ENCODE assay signal across 15 cellular contexts in the genomic region with DNA sequence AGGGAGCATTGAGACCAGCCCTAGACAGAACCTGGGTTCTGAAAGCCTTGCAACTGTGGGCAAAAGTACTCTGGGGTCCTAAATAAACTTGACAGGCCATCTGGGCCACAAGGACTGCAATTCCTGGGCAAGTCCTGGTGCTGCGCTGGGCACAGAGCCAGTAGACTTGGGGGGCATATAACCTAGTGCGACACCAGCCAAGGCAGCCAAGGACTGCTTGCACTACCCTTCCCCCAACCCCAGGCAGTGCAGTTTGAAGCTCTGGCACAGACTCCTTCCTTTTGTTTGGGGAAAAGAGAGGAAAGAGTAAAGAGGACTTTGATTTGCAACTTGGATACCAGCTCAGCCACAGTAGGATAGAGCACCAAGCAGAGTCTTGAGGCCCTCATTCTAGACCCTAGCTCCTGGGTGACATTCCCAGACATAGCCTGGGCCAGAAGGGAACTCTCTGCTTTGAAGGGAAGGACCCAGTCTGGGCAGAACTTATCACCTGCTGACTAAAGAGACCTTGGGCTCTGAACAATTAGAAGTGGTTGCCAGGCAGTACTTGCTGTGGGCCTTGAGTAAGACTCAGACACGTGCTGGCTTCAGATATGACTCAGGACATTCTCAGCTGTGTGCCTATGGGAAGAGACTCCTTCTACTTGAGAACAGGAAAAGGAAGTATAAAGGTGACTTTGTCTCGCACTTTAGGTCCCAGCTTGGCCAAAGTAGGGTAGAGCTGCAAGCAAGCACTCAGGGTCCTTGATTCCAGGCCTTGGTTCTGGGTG.
DNase-seq lines count a peak whose midpoint lies in the region; ATAC-seq, FAIRE-seq and TF ChIP-seq lines count a peak whose summit lies in the region.
"Had no signal": no experiment of that assay in that cellular context is flagged by ENCODE, and none has a peak within 500 bp of the region (broad histone marks: within the 10 kb centered on the region; RNA-seq: fewer than 3 reads in every experiment).

No MANE protein-coding gene starts in this region.

- dilution Hi-C loops in mammary epithelial cell (cut with HindIII; ENCODE audit: low sequenced_read_pairs) = no loop called here

- intact Hi-C loops in mammary epithelial cell (cut with micrococcal nuclease) = no loop called here

- no peaks in the 10 kb centered on the region for H3K4me1 ChIP-seq in mammary epithelial cell (ENCODE audit: insufficient read depth, low read length)
- H3K4me1 ChIP-seq: SJSA1 had no signal

- no peaks in the 10 kb centered on the region for H3K79me2 ChIP-seq in mammary epithelial cell (ENCODE audit: insufficient read depth, low read length)

- DNase-seq in GM12892 (ENCODE audit: insufficient read length) (no peak), mammary epithelial cell (peak; percentile 36), DMS 273 treated with DMSO at 0.1 percent for 48 hours (lab: John Stamatoyannopoulos, UW) (no peak)
- no peak for DNase-seq in activated CD8-positive, alpha-beta memory T cell treated with anti-CD3 and anti-CD28 coated beads, Interleukin-2, amount 50 U/mL, for 4 hours
- DNase-seq: immature natural killer cell; NCI-H1092 treated with DMSO at 0.1 percent for 48 hours; NCI-H526; stimulated activated naive CD4-positive, alpha-beta T cell had no signal

- no peak overlapping the region for H3K9ac ChIP-seq in mammary epithelial cell (ENCODE audit: insufficient read depth, low read length)

- no peaks in the 10 kb centered on the region for H4K20me1 ChIP-seq in mammary epithelial cell (ENCODE audit: insufficient read depth, low read length)

- H3K4me3 ChIP-seq in mammary epithelial cell (replicated peaks in 1 of 3; ENCODE audit: insufficient read depth in 1 of 3, low read depth in 2 of 3, low read length in 3 of 3) = no peak overlapping the region
- H3K4me3 ChIP-seq: SJSA1 had no signal

- H3K36me3 ChIP-seq in mammary epithelial cell (ENCODE audit: insufficient read depth, low read length) = no peaks in the 10 kb centered on the region
- H3K36me3 ChIP-seq: SJSA1 had no signal

- ATAC-seq in GM21390 (IDR thresholded peaks at IDR 0.05; ENCODE audit: unreplicated experiment) = peak; percentile 63
- peak; percentile 58 for ATAC-seq in HG03103 (IDR thresholded peaks at IDR 0.05; ENCODE audit: low read depth, unreplicated experiment)
- no peak for ATAC-seq in GM19324 (IDR thresholded peaks at IDR 0.05; ENCODE audit: low FRiP score, unreplicated experiment)
- ATAC-seq in HG03457 (IDR thresholded peaks at IDR 0.05; ENCODE audit: unreplicated experiment) = no peak
- ATAC-seq: HCT116 had no signal

- CTCF ChIA-PET in mammary epithelial cell (lab: Charles Lee; ENCODE audit: low non-redundant PET) = no interaction called here

- H3K4me2 ChIP-seq in mammary epithelial cell (ENCODE audit: insufficient read depth, low read depth, low read length) = no peak overlapping the region

- in situ Hi-C loops in mammary epithelial cell (cut with MboI; ENCODE audit: low sequenced_read_pairs in 2 of 2) = no loop called here

- no peak overlapping the region for H2AFZ ChIP-seq in mammary epithelial cell (ENCODE audit: low read depth, low read length)

- H3K27me3 ChIP-seq in mammary epithelial cell (ENCODE audit: insufficient read depth, low read length) = no peaks in the 10 kb centered on the region
- H3K27me3 ChIP-seq: SJSA1 had no signal

- H3K27ac ChIP-seq in mammary epithelial cell (ENCODE audit: insufficient read depth, low read depth, low read length) = no peak overlapping the region
- H3K27ac ChIP-seq: SJSA1, VCaP had no signal

- no peaks in the 10 kb centered on the region for H3K9me3 ChIP-seq in mammary epithelial cell (replicated peaks; ENCODE audit: insufficient read depth, low read length)
- H3K9me3 ChIP-seq: SJSA1 had no signal

- WGBS in mammary epithelial cell (ENCODE audit: low coverage, missing lambda C conversion rate) = 54% methylated on average over 4 of the region's 4 CpGs

- no TSS peak for BruUV-seq in mammary epithelial cell (replicated peaks; lab: Mats Ljungman, UMichigan)

- no peak for TF ChIP-seq CTCF in mammary epithelial cell (conservative IDR thresholded peaks at IDR 0.05 in 1 of 2, IDR thresholded peaks at IDR 0.05 in 1 of 2; ENCODE audit: extremely low read depth in 1 of 2, insufficient read depth in 1 of 2, low read depth in 1 of 2, low read length in 2 of 2)

- TF ChIP-seq POLR2A in GM12892 (IDR thresholded peaks at IDR 0.05; ENCODE audit: low read depth, low read length) = no peak

- FAIRE-seq in GM12892 (lab: Jason Lieb, UNC) = peak; percentile 21

Comparison
In these comparisons a context has a peak if more than half of its experiments do, and no peak if none do; other contexts are left out.
1. ATAC-seq: peak in GM21390 (single experiment) and HG03103 (single experiment); none in GM19324 (single experiment) and HG03457 (single experiment).